ENCODE assay signal across 15 cellular contexts in the genomic region with DNA sequence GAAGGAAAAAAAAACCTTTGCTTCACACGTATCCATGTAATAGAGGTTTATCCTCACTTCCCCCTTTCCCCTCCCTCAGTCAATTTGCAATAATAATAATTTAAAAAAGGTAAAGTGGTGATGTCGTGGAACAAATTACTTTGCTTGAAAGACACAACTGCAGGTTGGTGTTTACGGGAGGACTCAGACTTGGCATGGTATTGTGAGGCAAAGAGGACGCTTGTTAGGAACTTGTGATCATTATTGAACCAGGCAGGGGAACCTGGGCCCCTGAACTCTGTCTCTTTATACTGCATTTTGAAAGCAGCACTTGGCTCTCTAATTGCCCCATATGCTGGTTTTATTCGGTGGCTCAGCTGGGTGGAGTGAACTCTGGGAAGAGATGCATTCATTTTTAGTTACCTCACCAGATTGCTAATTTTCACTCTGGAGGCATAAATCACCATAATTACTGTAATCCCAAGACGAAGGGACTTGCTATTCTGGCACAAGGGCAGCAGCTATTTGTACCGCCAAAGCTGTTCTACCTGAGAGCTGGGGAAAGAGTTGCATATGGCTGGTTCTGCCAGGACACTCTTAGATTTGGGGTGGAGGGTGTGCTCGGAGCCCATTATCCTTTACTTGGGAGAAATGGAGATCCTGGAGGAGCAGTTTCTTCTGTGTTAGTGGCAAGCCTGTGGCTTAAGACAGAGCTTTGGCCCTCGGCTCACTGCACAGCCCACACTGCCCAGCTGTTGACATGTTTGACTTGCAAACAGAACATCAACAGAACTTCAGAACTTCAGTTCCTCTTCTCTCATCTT. TPM values are rescaled to one million over a fixed set of nuclear protein-coding genes. Genes with fewer than 3 reads are reported as not detected.
A peak's percentile ranks its signal among the peaks of the same experiment; 100 is the strongest.
DNase-seq lines count a peak whose midpoint lies in the region; FAIRE-seq and TF ChIP-seq lines count a peak whose summit lies in the region.
"Had no signal": no experiment of that assay in that cellular context is flagged by ENCODE, and none has a peak within 500 bp of the region (broad histone marks: within the 10 kb centered on the region; RNA-seq: fewer than 3 reads in every experiment).

No MANE protein-coding gene starts in this region.

- POLR2A ChIA-PET in HEK293 (lab: Yijun Ruan, JAX) = interaction anchor here (0.9 to 1.5 kb wide), 3 partner anchors 79 to 109 kb away, joined by 4 to 6 read pairs (median 4); a partner anchor contains a TSS
- POLR2A ChIA-PET in H1 (lab: Charles Lee; ENCODE audit: partially characterized antibody) = interaction anchor here (1.3 to 1.4 kb wide), 2 partner anchors 110 to 117 kb away, joined by 5 to 7 read pairs; no protein-coding TSS in a partner anchor

- no peak overlapping the region for H4K91ac ChIP-seq in H1 (replicated peaks; ENCODE audit: insufficient read length, low read length)

- no peaks in the 10 kb centered on the region for H3K79me2 ChIP-seq in H1 (ENCODE audit: control insufficient read depth in 1 of 2, insufficient read depth in 2 of 2, low read length in 2 of 2)

- H2BK20ac ChIP-seq in H1 (ENCODE audit: low read length) = no peak overlapping the region

- H3K27me3 Mint-ChIP-seq in progenitor cell of endocrine pancreas = no peaks in the 10 kb centered on the region

- H2BK15ac ChIP-seq in H1 (ENCODE audit: low read length) = no peak overlapping the region

- no peaks in the 10 kb centered on the region for H3K9me3 Mint-ChIP-seq in progenitor cell of endocrine pancreas (ENCODE audit: low read depth)

- no peaks in the 10 kb centered on the region for H4K20me1 ChIP-seq in H1 (replicated peaks in 1 of 2; ENCODE audit: control insufficient read depth in 1 of 2, insufficient read depth in 2 of 2, low read length in 2 of 2)

- H3K9me3 ChIP-seq in HEK293 (ENCODE audit: control insufficient read depth, insufficient read depth, low read depth, low read length) = no peaks in the 10 kb centered on the region
- no peaks in the 10 kb centered on the region for H3K9me3 ChIP-seq in H1 (ENCODE audit: insufficient read depth in 2 of 2, low read depth in 1 of 2, low read length in 1 of 2)
- H3K9me3 ChIP-seq: body of pancreas, esophagus muscularis mucosa had no signal

- H3K18ac ChIP-seq in H1 (ENCODE audit: extremely low read depth, low read length) = no peak overlapping the region

- no peak for TF ChIP-seq RAD21 in H1 (IDR thresholded peaks at IDR 0.05 in 1 of 2, conservative IDR thresholded peaks at IDR 0.05 in 1 of 2; ENCODE audit: low read depth in 2 of 2, low read length in 2 of 2)

- FAIRE-seq in H1 (lab: Jason Lieb, UNC) = no peak
- FAIRE-seq: RCC 7860 had no signal

- H3K4me2 ChIP-seq in H1 (ENCODE audit: insufficient read depth in 1 of 2, low read depth in 2 of 2, low read length in 2 of 2) = no peak overlapping the region

- CTCF ChIA-PET in HEK293 (lab: Yijun Ruan, JAX) = interaction anchor here (0.6 to 11.9 kb wide), 3 partner anchors 8 to 82 kb away, joined by 3 to 406 read pairs (median 4); a partner anchor contains a TSS
- CTCF ChIA-PET in H1 (lab: Charles Lee; ENCODE audit: partially characterized antibody) = interaction anchor here (0.6 to 10.6 kb wide), 5 partner anchors 14 to 143 kb away, joined by 3 to 296 read pairs (median 4); a partner anchor contains a TSS

- no peaks in the 10 kb centered on the region for H3K36me3 ChIP-seq in HEK293 (ENCODE audit: control insufficient read depth in 2 of 2, insufficient read depth in 1 of 2, low read length in 2 of 2)
- no peaks in the 10 kb centered on the region for H3K36me3 ChIP-seq in H1 (ENCODE audit: control insufficient read depth in 2 of 4, insufficient read depth in 4 of 4, low read length in 3 of 4)
- H3K36me3 ChIP-seq: esophagus muscularis mucosa had no signal

- TF ChIP-seq POLR2A in H1 (IDR thresholded peaks at IDR 0.05; ENCODE audit: control extremely low read depth in 1 of 2, low read depth in 2 of 2, low read length in 2 of 2) = no peak

- no peak overlapping the region for H4K5ac ChIP-seq in H1 (ENCODE audit: insufficient read length, low read depth, low read length)

- TF ChIP-seq CTCF in HEK293 (tag by site-specific recombination; IDR thresholded peaks at IDR 0.05) = no peak
- TF ChIP-seq CTCF in H1 (IDR thresholded peaks at IDR 0.05; ENCODE audit: control extremely low read depth in 1 of 3, insufficient read depth in 1 of 3, low read depth in 1 of 3, low read length in 3 of 3) = no peak
- no peak for TF ChIP-seq CTCF in progenitor cell of endocrine pancreas (IDR thresholded peaks at IDR 0.05; ENCODE audit: unreplicated experiment)
- TF ChIP-seq CTCF in dorsolateral prefrontal cortex (IDR thresholded peaks at IDR 0.05 in 54 of 56, conservative IDR thresholded peaks at IDR 0.05 in 2 of 56; ENCODE audit: low read depth in 1 of 56, partially characterized antibody in 56 of 56) = no peak

- peaks cover 12% of the 10 kb centered on the region for H3K4me1 Mint-ChIP-seq in progenitor cell of endocrine pancreas (ENCODE audit: low read depth)

- DNase-seq in NCI-H446 treated with DMSO at 0.1 percent for 48 hours (lab: John Stamatoyannopoulos, UW) = peak; percentile 93
- no peak for DNase-seq in H1 (ENCODE audit: low read depth in 1 of 2, low spot score in 2 of 2)
- no peak for DNase-seq in progenitor cell of endocrine pancreas (ENCODE audit: low spot score, unreplicated experiment)
- no peak for DNase-seq in dorsolateral prefrontal cortex
- DNase-seq in T-helper 2 cell = no peak
- DNase-seq in AG08396 (ENCODE audit: low spot score) = no peak
- DNase-seq: activated naive CD4-positive, alpha-beta T cell; body of pancreas; EL; kidney glomerular epithelial cell; stimulated activated CD4-positive, alpha-beta T cell treated with anti-CD3 and anti-CD28 coated beads, Interleukin-15, amount 100 ng/mL, for 24 hours; SW 1271 had no signal

- no peak overlapping the region for H2BK120ac ChIP-seq in H1 (replicated peaks; ENCODE audit: low read depth, low read length)

- H3K4me3 Mint-ChIP-seq in progenitor cell of endocrine pancreas (ENCODE audit: low read depth) = no peak overlapping the region

- no peak overlapping the region for H3K14ac ChIP-seq in H1 (ENCODE audit: insufficient read length)

- no peak overlapping the region for H3K56ac ChIP-seq in H1 (replicated peaks; ENCODE audit: insufficient read length, low read depth, low read length)

- no peaks in the 10 kb centered on the region for H3K36me3 Mint-ChIP-seq in progenitor cell of endocrine pancreas (ENCODE audit: insufficient read depth)

- no peak overlapping the region for H2BK5ac ChIP-seq in H1 (ENCODE audit: low read depth, low read length)

- peak overlapping the region; percentile 61 for H2AFZ ChIP-seq in H1 (ENCODE audit: low read length)

- no peak overlapping the region for H3K4ac ChIP-seq in H1 (replicated peaks; ENCODE audit: insufficient read length, low read depth, low read length)

- intact Hi-C loops in dorsolateral prefrontal cortex (cut with DNase I) = no loop called here

- WGBS in H1 (ENCODE audit: extremely low coverage in 1 of 2, insufficient coverage in 1 of 2, insufficient read length in 1 of 2, insufficient replicate concordance in 2 of 2, low coverage in 1 of 2, low lambda C conversion rate in 2 of 2, missing lambda C conversion rate in 1 of 2), 2 experiments = 80% methylated on average over 9 of the region's 9 CpGs; no CpG with 5 or more reads in 1 of the 2 experiments

- TF ChIP-seq EP300 in H1 (IDR thresholded peaks at IDR 0.05; ENCODE audit: borderline replicate concordance in 1 of 2, low read depth in 2 of 2, low read length in 2 of 2) = no peak

- no peak overlapping the region for H3K23ac ChIP-seq in H1 (ENCODE audit: insufficient read length)

- H4K8ac ChIP-seq in H1 (ENCODE audit: extremely low read depth, insufficient read depth, low read length) = no peak overlapping the region; the same call in 1 of the 2 replicates

- H3K27me3 ChIP-seq in H1 (replicated peaks in 1 of 4; ENCODE audit: control insufficient read depth in 3 of 4, extremely low read depth in 1 of 4, insufficient read depth in 3 of 4, low read length in 3 of 4) = no peaks in the 10 kb centered on the region
- H3K27me3 ChIP-seq in dorsolateral prefrontal cortex = no peaks in the 10 kb centered on the region
- H3K27me3 ChIP-seq: body of pancreas, esophagus muscularis mucosa had no signal

- peak overlapping the region; percentile 27 for H3K27ac Mint-ChIP-seq in progenitor cell of endocrine pancreas

- peaks cover 3% of the 10 kb centered on the region; the same call in 1 of the 2 replicates for H3K4me1 ChIP-seq in HEK293 (ENCODE audit: control insufficient read depth, insufficient read depth, low read length)
- H3K4me1 ChIP-seq in H1 (replicated peaks in 1 of 4; ENCODE audit: control insufficient read depth in 3 of 4, insufficient read depth in 4 of 4, low read length in 3 of 4) = no peaks in the 10 kb centered on the region; a peak in 2 of 7 replicates

- no peak overlapping the region for H3K4me3 ChIP-seq in HEK293 (ENCODE audit: low read depth, low read length)
- no peak overlapping the region for H3K4me3 ChIP-seq in H1 (ENCODE audit: extremely low read depth in 1 of 4, insufficient read depth in 2 of 4, low read depth in 3 of 4, low read length in 4 of 4)
- no peak overlapping the region for H3K4me3 ChIP-seq in dorsolateral prefrontal cortex
- H3K4me3 ChIP-seq: body of pancreas, esophagus muscularis mucosa had no signal

- no peaks in the 10 kb centered on the region for H3K23me2 ChIP-seq in H1 (ENCODE audit: low read depth, low read length)

- H3K79me1 ChIP-seq in H1 (ENCODE audit: low read depth, low read length) = no peaks in the 10 kb centered on the region

- no peak overlapping the region for H3K27ac ChIP-seq in HEK293 (ENCODE audit: extremely low read depth, low read depth, low read length)
- no peak overlapping the region for H3K27ac ChIP-seq in H1 (ENCODE audit: low read depth, low read length)
- no peak overlapping the region for H3K27ac ChIP-seq in dorsolateral prefrontal cortex
- H3K27ac ChIP-seq: body of pancreas, esophagus muscularis mucosa had no signal

- H2BK12ac ChIP-seq in H1 (ENCODE audit: low read depth, low read length) = no peak overlapping the region

- no peak overlapping the region for H3K9ac ChIP-seq in H1 (replicated peaks in 1 of 4; ENCODE audit: extremely low read depth in 1 of 4, low read depth in 3 of 4, low read length in 3 of 4)

- no peak overlapping the region for H2AK5ac ChIP-seq in H1 (ENCODE audit: low read depth, low read length)

TF ChIP-seq in HEK293, 187 proteins besides CTCF, POLR2A, EP300 and RAD21 (continues in another document):
- no peak for TF ChIP-seq ZNF2 (tag by site-specific recombination; IDR thresholded peaks at IDR 0.05)

RNA-seq across cellular contexts. Expression of a gene that starts 5.7 kb away (rescaled TPM):
- total RNA-seq in H1 (2021; fragmentation: NEBNext Ultra II Directional; extraction: Animal tissue kit (Norgen Biotek cat#: 25700)) = 57.0 and 59.4 TPM in 2 replicates
- 24.8 and 30.5 TPM in 2 replicates for polyA plus RNA-seq in H1 (2011; rRNA removed)
- polyA plus RNA-seq in H1 (2011; cell fraction: cytosol; rRNA removed) = 28.4 TPM
- 40.8 TPM for polyA plus RNA-seq in H1 (2011; cell fraction: nucleus; rRNA removed)
- polyA plus RNA-seq in H1 (2012, experiment 1 of 2) = 36.9 to 50.2 TPM (median 37.4 TPM) in 4 replicates
- 5.1 TPM for polyA plus RNA-seq in H1 (2012, experiment 2 of 2)
- polyA plus RNA-seq in H1 (2013, experiment 1 of 2) = 32.9 TPM
- 33.1 TPM for polyA plus RNA-seq in H1 (2013, experiment 2 of 2)
- 63.5 and 72.5 TPM in 2 replicates for polyA minus RNA-seq in H1 (2011; rRNA and poly(A)+ RNA removed)
- polyA minus RNA-seq in H1 (2011; cell fraction: cytosol; rRNA and poly(A)+ RNA removed) = 29.9 TPM
- 31.9 TPM for polyA minus RNA-seq in H1 (2011; cell fraction: nucleus; rRNA and poly(A)+ RNA removed)
- total RNA-seq in progenitor cell of endocrine pancreas (55.2 and 60.6 TPM in 2 replicates), dorsolateral prefrontal cortex (10 to 100 TPM; 32.7 to 69.3 (median 46.7) TPM)
